17 cellular contexts compared by ENCODE assay signal in genomic region chr1:221768444-221769066, GRCh38. TPM values are rescaled to one million over a fixed set of nuclear protein-coding genes. Genes with fewer than 3 reads are reported as not detected.
DNase-seq lines count a peak whose midpoint lies in the region; ATAC-seq and TF ChIP-seq lines count a peak whose summit lies in the region.
"Had no signal": no experiment of that assay in that cellular context is flagged by ENCODE, and none has a peak within 500 bp of the region (broad histone marks: within the 10 kb centered on the region; RNA-seq: fewer than 3 reads in every experiment).

No MANE protein-coding gene starts in this region.

- peak overlapping the region; percentile 75 for H3K27ac Mint-ChIP-seq in activated naive CD8-positive, alpha-beta T cell treated with anti-CD3 and anti-CD28 coated beads for 36 hours
- no peak overlapping the region for H3K27ac Mint-ChIP-seq in activated naive CD8-positive, alpha-beta T cell treated with anti-CD3 and anti-CD28 coated beads, Interleukin-2, amount 50 U/mL, for 24 hours
- peak overlapping the region; percentile 26 for H3K27ac Mint-ChIP-seq in endothelial cell (ENCODE audit: unreplicated experiment)
- peak overlapping the region; percentile 48 for H3K27ac Mint-ChIP-seq in stimulated activated naive B cell treated with anti-CD40 and anti-IgM and Interleukin-4, amounts not matched to agents 10 μg/mL and 1 μg/mL and 100 μg/mL, for 72 hours
- H3K27ac Mint-ChIP-seq: activated CD4-positive, alpha-beta memory T cell treated with anti-CD3 and anti-CD28 coated beads, Interleukin-2, amount 10 ng/mL, durations not matched to agents 7 days and 5 days; activated T-helper 17 cell treated with anti-CD3 and anti-CD28 coated beads, Interleukin-2, amount 50 U/mL, for 72 hours had no signal

- TF ChIP-seq CTCF in endothelial cell (IDR thresholded peaks at IDR 0.05; ENCODE audit: unreplicated experiment) (peak; percentile 33), omental fat pad (IDR thresholded peaks at IDR 0.05) (no peak)

- H3K36me3 Mint-ChIP-seq in activated naive CD8-positive, alpha-beta T cell treated with anti-CD3 and anti-CD28 coated beads for 36 hours: peaks cover 3% of the 10 kb centered on the region
- H3K36me3 Mint-ChIP-seq in activated naive CD8-positive, alpha-beta T cell treated with anti-CD3 and anti-CD28 coated beads, Interleukin-2, amount 50 U/mL, for 24 hours (ENCODE audit: low read depth): no peaks in the 10 kb centered on the region
- no peaks in the 10 kb centered on the region for H3K36me3 Mint-ChIP-seq in endothelial cell (ENCODE audit: low read depth, unreplicated experiment)
- peaks cover 2 to 3% of the 10 kb centered on the region in 2 donors for H3K36me3 Mint-ChIP-seq in stimulated activated naive B cell treated with anti-CD40 and anti-IgM and Interleukin-4, amounts not matched to agents 10 μg/mL and 1 μg/mL and 100 μg/mL, for 72 hours

- H3K4me1 Mint-ChIP-seq in activated naive CD8-positive, alpha-beta T cell treated with anti-CD3 and anti-CD28 coated beads for 36 hours: peaks cover 18% of the 10 kb centered on the region
- peaks cover 19% of the 10 kb centered on the region for H3K4me1 Mint-ChIP-seq in activated naive CD8-positive, alpha-beta T cell treated with anti-CD3 and anti-CD28 coated beads, Interleukin-2, amount 50 U/mL, for 24 hours
- peaks cover 29% of the 10 kb centered on the region for H3K4me1 Mint-ChIP-seq in endothelial cell (ENCODE audit: unreplicated experiment)
- peaks cover 10 to 17% of the 10 kb centered on the region in 2 donors for H3K4me1 Mint-ChIP-seq in stimulated activated naive B cell treated with anti-CD40 and anti-IgM and Interleukin-4, amounts not matched to agents 10 μg/mL and 1 μg/mL and 100 μg/mL, for 72 hours
- H3K4me1 Mint-ChIP-seq: activated T-helper 17 cell treated with anti-CD3 and anti-CD28 coated beads, Interleukin-2, amount 50 U/mL, for 72 hours had no signal

- no peak for ATAC-seq in activated naive CD8-positive, alpha-beta T cell treated with anti-CD3 and anti-CD28 coated beads, Interleukin-2, amount 50 U/mL, for 24 hours
- ATAC-seq in stimulated activated naive B cell treated with anti-CD40 and anti-IgM and Interleukin-4, amounts not matched to agents 10 μg/mL and 1 μg/mL and 100 μg/mL, for 72 hours (replicated peaks): no peak
- no peak for ATAC-seq in omental fat pad (ENCODE audit: low FRiP score)
- ATAC-seq: A549; activated T-helper 17 cell treated with anti-CD3 and anti-CD28 coated beads, Interleukin-2, amount 50 U/mL, for 72 hours; left lung had no signal

- peaks cover 3% of the 10 kb centered on the region for H3K9me3 Mint-ChIP-seq in activated naive CD8-positive, alpha-beta T cell treated with anti-CD3 and anti-CD28 coated beads for 36 hours
- H3K9me3 Mint-ChIP-seq in activated naive CD8-positive, alpha-beta T cell treated with anti-CD3 and anti-CD28 coated beads, Interleukin-2, amount 50 U/mL, for 24 hours: no peaks in the 10 kb centered on the region
- no peaks in the 10 kb centered on the region for H3K9me3 Mint-ChIP-seq in endothelial cell (ENCODE audit: unreplicated experiment)
- peaks cover 0 to 1% of the 10 kb centered on the region in 2 donors for H3K9me3 Mint-ChIP-seq in stimulated activated naive B cell treated with anti-CD40 and anti-IgM and Interleukin-4, amounts not matched to agents 10 μg/mL and 1 μg/mL and 100 μg/mL, for 72 hours
- H3K9me3 Mint-ChIP-seq: activated T-helper 17 cell treated with anti-CD3 and anti-CD28 coated beads, Interleukin-2, amount 50 U/mL, for 72 hours had no signal

- in situ Hi-C loops in SK-MEL-5 (cut with HindIII; ENCODE audit: low pct_unique_long_range_greater_than_20kb, low sequenced_read_pairs) (no loop called here), ACHN (cut with HindIII; ENCODE audit: low pct_ligation_motif_present, low pct_unique_long_range_greater_than_20kb, low sequenced_read_pairs) (no loop called here)

- no peak for DNase-seq in activated naive CD8-positive, alpha-beta T cell treated with anti-CD3 and anti-CD28 coated beads for 36 hours
- no peak for DNase-seq in activated naive CD8-positive, alpha-beta T cell treated with anti-CD3 and anti-CD28 coated beads, Interleukin-2, amount 50 U/mL, for 24 hours
- DNase-seq in SK-MEL-5 (ENCODE audit: low read depth, low spot score) (peak; percentile 19), endothelial cell (ENCODE audit: low spot score) (no peak), NCI-H2107 (lab: John Stamatoyannopoulos, UW) (no peak), ACHN (no peak), omental fat pad (ENCODE audit: low spot score) (no peak)
- no peak for DNase-seq in stimulated activated naive B cell treated with anti-CD40 and anti-IgM and Interleukin-4, amounts not matched to agents 10 μg/mL and 1 μg/mL and 100 μg/mL, for 72 hours
- DNase-seq: activated CD4-positive, alpha-beta memory T cell treated with anti-CD3 and anti-CD28 coated beads, Interleukin-2, amount 10 ng/mL, durations not matched to agents 7 days and 5 days; left lung; NCI-H146; NCI-H510A; retina; T1000; testis had no signal

- no peak overlapping the region for H3K4me3 Mint-ChIP-seq in activated naive CD8-positive, alpha-beta T cell treated with anti-CD3 and anti-CD28 coated beads for 36 hours
- H3K4me3 Mint-ChIP-seq in activated naive CD8-positive, alpha-beta T cell treated with anti-CD3 and anti-CD28 coated beads, Interleukin-2, amount 50 U/mL, for 24 hours: no peak overlapping the region
- H3K4me3 Mint-ChIP-seq in endothelial cell (ENCODE audit: unreplicated experiment): no peak overlapping the region
- no peak overlapping the region for H3K4me3 Mint-ChIP-seq in stimulated activated naive B cell treated with anti-CD40 and anti-IgM and Interleukin-4, amounts not matched to agents 10 μg/mL and 1 μg/mL and 100 μg/mL, for 72 hours
- H3K4me3 Mint-ChIP-seq: activated CD4-positive, alpha-beta memory T cell treated with anti-CD3 and anti-CD28 coated beads, Interleukin-2, amount 10 ng/mL, durations not matched to agents 7 days and 5 days; activated T-helper 17 cell treated with anti-CD3 and anti-CD28 coated beads, Interleukin-2, amount 50 U/mL, for 72 hours had no signal

- no peaks in the 10 kb centered on the region for H3K27me3 Mint-ChIP-seq in activated naive CD8-positive, alpha-beta T cell treated with anti-CD3 and anti-CD28 coated beads for 36 hours
- H3K27me3 Mint-ChIP-seq in activated naive CD8-positive, alpha-beta T cell treated with anti-CD3 and anti-CD28 coated beads, Interleukin-2, amount 50 U/mL, for 24 hours: no peaks in the 10 kb centered on the region
- H3K27me3 Mint-ChIP-seq in endothelial cell (ENCODE audit: unreplicated experiment): peaks cover 3% of the 10 kb centered on the region
- no peaks in the 10 kb centered on the region for H3K27me3 Mint-ChIP-seq in stimulated activated naive B cell treated with anti-CD40 and anti-IgM and Interleukin-4, amounts not matched to agents 10 μg/mL and 1 μg/mL and 100 μg/mL, for 72 hours
- H3K27me3 Mint-ChIP-seq: activated CD4-positive, alpha-beta memory T cell treated with anti-CD3 and anti-CD28 coated beads, Interleukin-2, amount 10 ng/mL, durations not matched to agents 7 days and 5 days; activated T-helper 17 cell treated with anti-CD3 and anti-CD28 coated beads, Interleukin-2, amount 50 U/mL, for 72 hours had no signal

RNA-seq across cellular contexts. Expression of gene DUSP10, which starts 26.7 kb away (rescaled TPM):
- total RNA-seq in activated naive CD8-positive, alpha-beta T cell treated with anti-CD3 and anti-CD28 coated beads for 36 hours: 10 to 100 TPM; 32.7 to 33.0 TPM
- total RNA-seq in SK-MEL-5 (2014; rRNA removed; shearing (Covaris generic)): 90.7 and 101 TPM in 2 replicates
- polyA plus RNA-seq in SK-MEL-5 (2015; cell fraction: cytosol; rRNA removed): 75.5 and 84.1 TPM in 2 replicates
- polyA plus RNA-seq in SK-MEL-5 (2015; cell fraction: nucleus; rRNA removed): 58.0 and 67.2 TPM in 2 replicates
- 5.0 TPM for total RNA-seq in endothelial cell (ENCODE audit: unreplicated experiment)
- total RNA-seq in omental fat pad: 10 to 100 TPM in 2 of 4 donors, 1 to 10 TPM in 2; 3.1 to 13.0 (median 10.2) TPM
